ENCODE assay signal across 1 cellular context in genomic region chr14:21846227-21846885, GRCh38.
TF ChIP-seq lines count a peak whose summit lies in the region.

No MANE protein-coding gene starts in this region.

TF ChIP-seq in K562, 482 proteins besides CTCF, POLR2A, EP300 and RAD21 (continued from another document):
- TF ChIP-seq CREB3L1 (IDR thresholded peaks at IDR 0.05; ENCODE audit: borderline replicate concordance, low read depth) = no peak
- TF ChIP-seq ZFP1 (CRISPR knock-in tag; IDR thresholded peaks at IDR 0.05) = no peak
